ENCODE assay signal across 13 cellular contexts in genomic region chr19:1084024-1084868, GRCh38. TPM values are rescaled to one million over a fixed set of nuclear protein-coding genes. Genes with fewer than 3 reads are reported as not detected.
DNase-seq lines count a peak whose midpoint lies in the region; ATAC-seq, FAIRE-seq and TF ChIP-seq lines count a peak whose summit lies in the region.
"Had no signal": no experiment of that assay in that cellular context is flagged by ENCODE, and none has a peak within 500 bp of the region (broad histone marks: within the 10 kb centered on the region; RNA-seq: fewer than 3 reads in every experiment).

No MANE protein-coding gene starts in this region.

- TF ChIP-seq EP300 in GM12878 (IDR thresholded peaks at IDR 0.05; ENCODE audit: borderline replicate concordance in 1 of 2, control insufficient read depth in 1 of 2, low read depth in 2 of 2, low read length in 2 of 2), result no peak

- H3K4me3 Mint-ChIP-seq in activated naive CD8-positive, alpha-beta T cell, result peak overlapping the region; percentile 17
- H3K4me3 Mint-ChIP-seq in activated naive CD8-positive, alpha-beta T cell treated with anti-CD3 and anti-CD28 coated beads, Interleukin-2, amount 50 U/mL, for 24 hours, result no peak overlapping the region
- peak overlapping the region; percentile 21 for H3K4me3 Mint-ChIP-seq in progenitor cell of endocrine pancreas (ENCODE audit: low read depth)

- H3K4me1 ChIP-seq in HEK293 (ENCODE audit: control insufficient read depth, insufficient read depth, low read length), result no peaks in the 10 kb centered on the region
- H3K4me1 ChIP-seq in GM12878 (ENCODE audit: control insufficient read depth, insufficient read depth, low read length), result peaks cover 30% of the 10 kb centered on the region
- no peaks in the 10 kb centered on the region for H3K4me1 ChIP-seq in testis

- DNase-seq in activated naive CD8-positive, alpha-beta T cell treated with anti-CD3 and anti-CD28 coated beads, Interleukin-2, amount 50 U/mL, for 24 hours, result no peak
- DNase-seq in GM12878 (ENCODE audit: low read depth, low spot score), result no peak
- DNase-seq in progenitor cell of endocrine pancreas (ENCODE audit: low spot score, unreplicated experiment), result no peak
- DNase-seq in NCI-H146 treated with DMSO at 0.1 percent for 48 hours (lab: John Stamatoyannopoulos, UW; ENCODE audit: unreplicated experiment), result no peak
- no peak for DNase-seq in AG20443 (ENCODE audit: low spot score)
- no peak for DNase-seq in testis
- DNase-seq: activated CD4-positive, alpha-beta T cell treated with anti-CD3 and anti-CD28 coated beads, Interleukin-2, amount 50 U/mL, for 1 hour; effector memory CD4-positive, alpha-beta T cell; NCI-H1092 had no signal

- H3K27ac Mint-ChIP-seq in activated naive CD8-positive, alpha-beta T cell, result peak overlapping the region; percentile 1
- H3K27ac Mint-ChIP-seq in activated naive CD8-positive, alpha-beta T cell treated with anti-CD3 and anti-CD28 coated beads, Interleukin-2, amount 50 U/mL, for 24 hours, result no peak overlapping the region
- no peak overlapping the region for H3K27ac Mint-ChIP-seq in progenitor cell of endocrine pancreas

- H3K27me3 ChIP-seq in GM12878 (replicated peaks in 1 of 2; ENCODE audit: control insufficient read depth in 2 of 2, insufficient read depth in 2 of 2, low read length in 1 of 2) (no peaks in the 10 kb centered on the region), testis (no peaks in the 10 kb centered on the region)
- H3K27me3 ChIP-seq: ascending aorta had no signal

- SMC1A ChIA-PET in GM12878 (lab: Charles Lee; ENCODE audit: uncharacterized antibody, unreplicated experiment), result interaction anchor here (1.0 kb wide), 1 partner anchor 26 kb away, joined by 3 read pairs; no protein-coding TSS in a partner anchor

- no peaks in the 10 kb centered on the region for H3K27me3 Mint-ChIP-seq in activated naive CD8-positive, alpha-beta T cell
- no peaks in the 10 kb centered on the region for H3K27me3 Mint-ChIP-seq in activated naive CD8-positive, alpha-beta T cell treated with anti-CD3 and anti-CD28 coated beads, Interleukin-2, amount 50 U/mL, for 24 hours
- no peaks in the 10 kb centered on the region for H3K27me3 Mint-ChIP-seq in progenitor cell of endocrine pancreas

- no peak overlapping the region for H2AFZ ChIP-seq in GM12878 (ENCODE audit: control insufficient read depth, low read depth, low read length)

- BruUV-seq in GM12878 (replicated peaks; lab: Mats Ljungman, UMichigan), result no TSS peak

- no peak overlapping the region for H3K4me2 ChIP-seq in GM12878 (ENCODE audit: control insufficient read depth, insufficient read depth)

- H3K9me3 Mint-ChIP-seq in activated naive CD8-positive, alpha-beta T cell (ENCODE audit: low read depth), result no peaks in the 10 kb centered on the region
- H3K9me3 Mint-ChIP-seq in activated naive CD8-positive, alpha-beta T cell treated with anti-CD3 and anti-CD28 coated beads, Interleukin-2, amount 50 U/mL, for 24 hours, result no peaks in the 10 kb centered on the region
- no peaks in the 10 kb centered on the region for H3K9me3 Mint-ChIP-seq in progenitor cell of endocrine pancreas (ENCODE audit: low read depth)

- no peak for TF ChIP-seq CTCF in HEK293 (tag by site-specific recombination; IDR thresholded peaks at IDR 0.05)
- TF ChIP-seq CTCF in GM12878 (IDR thresholded peaks at IDR 0.05 in 2 of 3, conservative IDR thresholded peaks at IDR 0.05 in 1 of 3; ENCODE audit: control insufficient read depth in 2 of 3, extremely low read depth in 1 of 3, insufficient read depth in 1 of 3, low read depth in 3 of 3, low read length in 3 of 3), result no peak
- TF ChIP-seq CTCF in progenitor cell of endocrine pancreas (IDR thresholded peaks at IDR 0.05; ENCODE audit: unreplicated experiment), result no peak
- no peak for TF ChIP-seq CTCF in testis (IDR thresholded peaks at IDR 0.05)

- H3K4me3 ChIP-seq in HEK293 (ENCODE audit: low read depth, low read length) (no peak overlapping the region), GM12878 (no peak overlapping the region), testis (no peak overlapping the region)
- H3K4me3 ChIP-seq: ascending aorta had no signal

- FAIRE-seq in GM12878 (lab: Jason Lieb, UNC), result no peak
- FAIRE-seq: H1 had no signal

- H3K36me3 Mint-ChIP-seq in activated naive CD8-positive, alpha-beta T cell, result peaks cover 4% of the 10 kb centered on the region
- H3K36me3 Mint-ChIP-seq in activated naive CD8-positive, alpha-beta T cell treated with anti-CD3 and anti-CD28 coated beads, Interleukin-2, amount 50 U/mL, for 24 hours (ENCODE audit: low read depth), result peaks cover 33% of the 10 kb centered on the region
- peaks cover 7% of the 10 kb centered on the region for H3K36me3 Mint-ChIP-seq in progenitor cell of endocrine pancreas (ENCODE audit: insufficient read depth)

- no peaks in the 10 kb centered on the region for H3K9me3 ChIP-seq in HEK293 (ENCODE audit: control insufficient read depth, insufficient read depth, low read depth, low read length)
- H3K9me3 ChIP-seq in GM12878 (replicated peaks; ENCODE audit: control insufficient read depth, insufficient read depth, low read length), result no peaks in the 10 kb centered on the region
- H3K9me3 ChIP-seq in testis, result no peaks in the 10 kb centered on the region
- H3K9me3 ChIP-seq: ascending aorta had no signal

- no peaks in the 10 kb centered on the region; the same call in 1 of the 2 replicates for H4K20me1 ChIP-seq in GM12878 (ENCODE audit: control insufficient read depth, insufficient read depth)

- H3K9ac ChIP-seq in GM12878 (ENCODE audit: control insufficient read depth, insufficient read depth, low read length), result no peak overlapping the region

- H3K79me2 ChIP-seq in GM12878 (ENCODE audit: control insufficient read depth, insufficient read depth, low read length), result no peaks in the 10 kb centered on the region; the same call in 1 of the 2 replicates

- in situ Hi-C loops in GM12878 (cut with MboI), result no loop called here

- H3K36me3 ChIP-seq in HEK293 (ENCODE audit: control insufficient read depth in 2 of 2, insufficient read depth in 1 of 2, low read length in 2 of 2) (peaks cover 0 to 29% of the 10 kb centered on the region in 2 experiments; a peak in 1 of 3 replicates), GM12878 (ENCODE audit: control insufficient read depth in 2 of 2, insufficient read depth in 2 of 2, low read length in 1 of 2) (peaks cover 15 to 69% of the 10 kb centered on the region in 2 experiments), testis (ENCODE audit: low read depth, missing control alignments) (no peaks in the 10 kb centered on the region)

- RAD21 ChIA-PET in GM12878 (lab: Charles Lee; ENCODE audit: unreplicated experiment), result no interaction called here

- CTCF ChIA-PET in HEK293 (lab: Yijun Ruan, JAX), result interaction anchor here (1.0 kb wide), 1 partner anchor 18 kb away, joined by 3 read pairs; no protein-coding TSS in a partner anchor
- CTCF ChIA-PET in GM12878 (lab: Yijun Ruan, JAX), result interaction anchor here (1.1 kb wide), 1 partner anchor 29 kb away, joined by 6 read pairs; no protein-coding TSS in a partner anchor

- TF ChIP-seq RAD21 in GM12878 (IDR thresholded peaks at IDR 0.05; ENCODE audit: insufficient read depth, low read depth, low read length), result no peak

- H3K27ac ChIP-seq in HEK293 (ENCODE audit: extremely low read depth, low read depth, low read length) (no peak overlapping the region), GM12878 (ENCODE audit: control insufficient read depth, insufficient read depth) (no peak overlapping the region), testis (no peak overlapping the region)
- H3K27ac ChIP-seq: ascending aorta had no signal

- TF ChIP-seq POLR2A in GM12878 (IDR thresholded peaks at IDR 0.05; ENCODE audit: low read depth, low read length) (peak; percentile 52; the same call in 1 of the 2 replicates), testis (IDR thresholded peaks at IDR 0.05) (no peak)

- no peak for ATAC-seq in activated naive CD8-positive, alpha-beta T cell treated with anti-CD3 and anti-CD28 coated beads, Interleukin-2, amount 50 U/mL, for 24 hours
- no peak for ATAC-seq in GM12878

- intact Hi-C loops in GM12878 (cut with micrococcal nuclease; ENCODE audit: unreplicated experiment) (no loop called here), testis (cut with DNase I; ENCODE audit: low total_unique reads) (no loop called here)

- WGBS in GM12878 (ENCODE audit: insufficient coverage, insufficient replicate concordance, low lambda C conversion rate, missing lambda C conversion rate), result 65% methylated on average over 41 of the region's 43 CpGs
- 62 to 80% methylated on average over 14 to 42 of the region's 43 CpGs for WGBS in testis, 2 donors

- H3K4me1 Mint-ChIP-seq in activated naive CD8-positive, alpha-beta T cell (ENCODE audit: low read depth), result peaks cover 47% of the 10 kb centered on the region
- peaks cover 57% of the 10 kb centered on the region for H3K4me1 Mint-ChIP-seq in activated naive CD8-positive, alpha-beta T cell treated with anti-CD3 and anti-CD28 coated beads, Interleukin-2, amount 50 U/mL, for 24 hours
- H3K4me1 Mint-ChIP-seq in progenitor cell of endocrine pancreas (ENCODE audit: low read depth), result no peaks in the 10 kb centered on the region

- POLR2A ChIA-PET in HEK293 (lab: Yijun Ruan, JAX) (interaction anchor here (0.6 to 2.9 kb wide), 9 partner anchors 9 to 58 kb away, joined by 3 to 18 read pairs (median 5); partner anchors contain the start of genes ARHGAP45, CNN2 and GPX4), GM12878 (lab: Charles Lee) (interaction anchor here (1.3 to 1.7 kb wide), 2 partner anchors 10 to 12 kb away, joined by 3 to 5 read pairs; no protein-coding TSS in a partner anchor)

RNA-seq across cellular contexts. Expression of gene POLR2E, which starts 10.9 kb away (rescaled TPM):
- 37.4 and 46.6 TPM in 2 replicates for total RNA-seq in GM12878 (2013; cell fraction: nucleolus; rRNA removed)
- total RNA-seq in GM12878 (2014; rRNA removed) (194 and 207 TPM in 2 replicates), GM12878 (2014; rRNA removed; fragmentation: Illumina TruSeq; extraction: Trizol) (78.7 and 85.5 TPM in 2 replicates), GM12878 (2021) (243 and 250 TPM in 2 replicates), progenitor cell of endocrine pancreas (161 TPM in 2 replicates), testis (100 to 1,000 TPM in 1 of 2 donors, 10 to 100 TPM in 1; 96.5 to 143 TPM)
- 54.0 TPM for polyA plus RNA-seq in GM12878 (2011; ENCODE audit: low read depth)
- polyA plus RNA-seq in GM12878 (2011; rRNA removed) (92.4 and 192 TPM in 2 replicates), GM12878 (2014; fragmentation: Illumina TruSeq; extraction: Trizol) (10.0 and 142 TPM in 2 replicates), GM12878 (2014; fragmentation: Nextera tagmentation; extraction: Ambion mirVana) (10 to 100 TPM in 1 of 2 experiments, 1 to 10 TPM in 1; 4.0 to 17.0 TPM), GM12878 (2014; rRNA removed) (367 and 444 TPM in 2 replicates), GM12878 (2016; fragmentation: Nextera tagmentation; extraction: Ambion mirVana) (100 to 1,000 TPM; 460 to 487 TPM), testis (ENCODE audit: insufficient read depth, low read depth, low replicate concordance) (246 TPM)
- 220 and 291 TPM in 2 replicates for polyA plus RNA-seq in GM12878 (2011; cell fraction: cytosol; rRNA removed)
- polyA plus RNA-seq in GM12878 (2011; cell fraction: nucleus; rRNA removed), result 162 and 168 TPM in 2 replicates
- 184 and 198 TPM in 2 replicates for polyA plus RNA-seq in GM12878 (2012)
- 76.9 and 101 TPM in 2 replicates for polyA minus RNA-seq in GM12878 (2011; rRNA and poly(A)+ RNA removed)
- 70.2 and 78.0 TPM in 2 replicates for polyA minus RNA-seq in GM12878 (2011; cell fraction: cytosol; rRNA and poly(A)+ RNA removed)
- polyA minus RNA-seq in GM12878 (2011; cell fraction: nucleus; rRNA and poly(A)+ RNA removed), result 29.5 and 49.3 TPM in 2 replicates

RNA-seq across cellular contexts. Expression of gene ARHGAP45, which starts 17.3 kb away (rescaled TPM):
- total RNA-seq in GM12878 (2013; cell fraction: nucleolus; rRNA removed), result 190 and 196 TPM in 2 replicates
- total RNA-seq in GM12878 (2014; rRNA removed) (116 and 146 TPM in 2 replicates), GM12878 (2014; rRNA removed; fragmentation: Illumina TruSeq; extraction: Trizol) (21.4 and 26.2 TPM in 2 replicates), GM12878 (2021) (142 and 151 TPM in 2 replicates), progenitor cell of endocrine pancreas (6.1 and 8.1 TPM in 2 replicates), testis (10 to 100 TPM; 20.7 to 31.7 TPM)
- 33.0 TPM for polyA plus RNA-seq in GM12878 (2011; ENCODE audit: low read depth)
- polyA plus RNA-seq in GM12878 (2011; rRNA removed) (20.8 and 53.2 TPM in 2 replicates), GM12878 (2014; fragmentation: Illumina TruSeq; extraction: Trizol) (1.4 and 9.8 TPM in 2 replicates), GM12878 (2014; fragmentation: Nextera tagmentation; extraction: Ambion mirVana) (1 to 10 TPM; 1.4 to 7.8 TPM), GM12878 (2014; rRNA removed) (96.0 and 125 TPM in 2 replicates), GM12878 (2016; fragmentation: Nextera tagmentation; extraction: Ambion mirVana) (10 to 100 TPM; 66.6 to 82.6 TPM), testis (ENCODE audit: insufficient read depth, low read depth, low replicate concordance) (14.1 TPM)
- polyA plus RNA-seq in GM12878 (2011; cell fraction: cytosol; rRNA removed), result 64.0 and 103 TPM in 2 replicates
- 223 and 275 TPM in 2 replicates for polyA plus RNA-seq in GM12878 (2011; cell fraction: nucleus; rRNA removed)
- polyA plus RNA-seq in GM12878 (2012), result 85.3 and 105 TPM in 2 replicates
- 36.0 and 96.7 TPM in 2 replicates for polyA minus RNA-seq in GM12878 (2011; rRNA and poly(A)+ RNA removed)
- 45.4 and 45.7 TPM in 2 replicates for polyA minus RNA-seq in GM12878 (2011; cell fraction: cytosol; rRNA and poly(A)+ RNA removed)
- 32.4 and 52.2 TPM in 2 replicates for polyA minus RNA-seq in GM12878 (2011; cell fraction: nucleus; rRNA and poly(A)+ RNA removed)

RNA-seq across cellular contexts. Expression of gene GPX4, which starts 19.5 kb away (rescaled TPM):
- 30.7 and 37.1 TPM in 2 replicates for total RNA-seq in GM12878 (2013; cell fraction: nucleolus; rRNA removed)
- total RNA-seq in GM12878 (2014; rRNA removed) (325 and 388 TPM in 2 replicates), GM12878 (2014; rRNA removed; fragmentation: Illumina TruSeq; extraction: Trizol) (185 and 204 TPM in 2 replicates), GM12878 (2021) (305 and 316 TPM in 2 replicates), progenitor cell of endocrine pancreas (231 and 236 TPM in 2 replicates), testis (1,000 to 10,000 TPM; 1,153 to 1,773 TPM)
- 143 TPM for polyA plus RNA-seq in GM12878 (2011; ENCODE audit: low read depth)
- polyA plus RNA-seq in GM12878 (2011; rRNA removed) (171 and 289 TPM in 2 replicates), GM12878 (2014; fragmentation: Illumina TruSeq; extraction: Trizol) (144 and 257 TPM in 2 replicates), GM12878 (2014; fragmentation: Nextera tagmentation; extraction: Ambion mirVana) (10 to 100 TPM; 33.3 to 99.6 TPM), GM12878 (2014; rRNA removed) (749 and 807 TPM in 2 replicates), GM12878 (2016; fragmentation: Nextera tagmentation; extraction: Ambion mirVana) (100 to 1,000 TPM; 534 to 574 TPM), testis (ENCODE audit: insufficient read depth, low read depth, low replicate concordance) (1,893 TPM)
- 532 and 769 TPM in 2 replicates for polyA plus RNA-seq in GM12878 (2011; cell fraction: cytosol; rRNA removed)
- polyA plus RNA-seq in GM12878 (2011; cell fraction: nucleus; rRNA removed), result 455 and 480 TPM in 2 replicates
- polyA plus RNA-seq in GM12878 (2012), result 460 and 464 TPM in 2 replicates
- polyA minus RNA-seq in GM12878 (2011; rRNA and poly(A)+ RNA removed), result 134 and 182 TPM in 2 replicates
- 111 and 122 TPM in 2 replicates for polyA minus RNA-seq in GM12878 (2011; cell fraction: cytosol; rRNA and poly(A)+ RNA removed)
- 39.3 and 60.3 TPM in 2 replicates for polyA minus RNA-seq in GM12878 (2011; cell fraction: nucleus; rRNA and poly(A)+ RNA removed)

RNA-seq across cellular contexts. Expression of gene ABCA7, which starts 44.3 kb away (rescaled TPM):
- total RNA-seq in GM12878 (2013; cell fraction: nucleolus; rRNA removed), result 50.3 and 55.4 TPM in 2 replicates
- total RNA-seq in GM12878 (2014; rRNA removed) (14.9 and 18.1 TPM in 2 replicates), GM12878 (2014; rRNA removed; fragmentation: Illumina TruSeq; extraction: Trizol) (5.6 and 7.6 TPM in 2 replicates), GM12878 (2021) (38.7 and 49.5 TPM in 2 replicates), progenitor cell of endocrine pancreas (54.6 and 57.3 TPM in 2 replicates), testis (10 to 100 TPM; 12.1 to 14.6 TPM)
- polyA plus RNA-seq in GM12878 (2011; ENCODE audit: low read depth), result 16.4 TPM
- polyA plus RNA-seq in GM12878 (2011; rRNA removed) (3.3 and 5.5 TPM in 2 replicates), GM12878 (2014; fragmentation: Illumina TruSeq; extraction: Trizol) (4.6 and 11.4 TPM in 2 replicates), GM12878 (2014; fragmentation: Nextera tagmentation; extraction: Ambion mirVana) (1 to 10 TPM; 1.0 to 2.9 TPM), GM12878 (2014; rRNA removed) (26.9 and 36.5 TPM in 2 replicates), GM12878 (2016; fragmentation: Nextera tagmentation; extraction: Ambion mirVana) (10 to 100 TPM; 22.0 to 22.1 TPM), testis (ENCODE audit: insufficient read depth, low read depth, low replicate concordance) (7.3 TPM)
- 7.0 and 10.0 TPM in 2 replicates for polyA plus RNA-seq in GM12878 (2011; cell fraction: cytosol; rRNA removed)
- polyA plus RNA-seq in GM12878 (2011; cell fraction: nucleus; rRNA removed), result 81.6 and 107 TPM in 2 replicates
- 15.2 and 21.6 TPM in 2 replicates for polyA plus RNA-seq in GM12878 (2012)
- polyA minus RNA-seq in GM12878 (2011; rRNA and poly(A)+ RNA removed), result 4.3 and 9.4 TPM in 2 replicates
- 5.8 and 7.9 TPM in 2 replicates for polyA minus RNA-seq in GM12878 (2011; cell fraction: cytosol; rRNA and poly(A)+ RNA removed)
- 24.3 and 39.7 TPM in 2 replicates for polyA minus RNA-seq in GM12878 (2011; cell fraction: nucleus; rRNA and poly(A)+ RNA removed)

RNA-seq across cellular contexts. Expression of gene CNN2, which starts 57.8 kb away (rescaled TPM):
- total RNA-seq in GM12878 (2013; cell fraction: nucleolus; rRNA removed), result 28.5 and 30.8 TPM in 2 replicates
- total RNA-seq in GM12878 (2014; rRNA removed) (154 and 195 TPM in 2 replicates), GM12878 (2014; rRNA removed; fragmentation: Illumina TruSeq; extraction: Trizol) (95.8 and 115 TPM in 2 replicates), GM12878 (2021) (289 and 311 TPM in 2 replicates), progenitor cell of endocrine pancreas (225 and 226 TPM in 2 replicates), testis (10 to 100 TPM; 19.1 to 28.0 TPM)
- polyA plus RNA-seq in GM12878 (2011; ENCODE audit: low read depth), result 64.3 TPM
- polyA plus RNA-seq in GM12878 (2011; rRNA removed) (28.6 and 54.2 TPM in 2 replicates), GM12878 (2014; fragmentation: Illumina TruSeq; extraction: Trizol) (60.1 and 168 TPM in 2 replicates), GM12878 (2014; fragmentation: Nextera tagmentation; extraction: Ambion mirVana) (10 to 100 TPM; 34.7 to 42.5 TPM), GM12878 (2014; rRNA removed) (177 and 213 TPM in 2 replicates), GM12878 (2016; fragmentation: Nextera tagmentation; extraction: Ambion mirVana) (100 to 1,000 TPM; 269 to 273 TPM), testis (ENCODE audit: insufficient read depth, low read depth, low replicate concordance) (36.4 TPM)
- 104 and 118 TPM in 2 replicates for polyA plus RNA-seq in GM12878 (2011; cell fraction: cytosol; rRNA removed)
- polyA plus RNA-seq in GM12878 (2011; cell fraction: nucleus; rRNA removed), result 80.2 and 133 TPM in 2 replicates
- 117 and 149 TPM in 2 replicates for polyA plus RNA-seq in GM12878 (2012)
- 71.8 and 98.5 TPM in 2 replicates for polyA minus RNA-seq in GM12878 (2011; rRNA and poly(A)+ RNA removed)
- polyA minus RNA-seq in GM12878 (2011; cell fraction: cytosol; rRNA and poly(A)+ RNA removed), result 91.4 and 128 TPM in 2 replicates
- polyA minus RNA-seq in GM12878 (2011; cell fraction: nucleus; rRNA and poly(A)+ RNA removed), result 14.9 and 31.0 TPM in 2 replicates
